Comparison of ENCODE assay signal across 34 cellular contexts in genomic region chr3:18494251-18494650, GRCh38.
"Had no signal": no experiment of that assay in that cellular context is flagged by ENCODE, and none has a peak within 500 bp of the region (broad histone marks: within the 10 kb centered on the region; RNA-seq: fewer than 3 reads in every experiment).

No MANE protein-coding gene starts in this region.

- H3K36me3 ChIP-seq: MG63 had no signal

- H3K4me3 ChIP-seq: MG63 had no signal

- H3K27me3 ChIP-seq: MG63 had no signal

- H3K9me3 ChIP-seq: MG63 had no signal

- DNase-seq: Karpas-422, Kasumi-1, MG63, MM.1S, MV-4-11, NCI-H1048, NCI-H1092, NCI-H1092 treated with DMSO at 0.1 percent for 48 hours, NCI-H1105 treated with DMSO at 0.1 percent for 48 hours, NCI-H1417, NCI-H1417 treated with DMSO at 0.1 percent for 48 hours, NCI-H1436, NCI-H1436 treated with DMSO at 0.1 percent for 48 hours, NCI-H146, NCI-H1694, NCI-H1694 treated with DMSO at 0.1 percent for 48 hours, NCI-H187, NCI-H187 treated with DMSO at 0.1 percent for 48 hours, NCI-H1930, NCI-H2029, NCI-H2029 treated with DMSO at 0.1 percent for 48 hours, NCI-H2081, NCI-H2081 treated with DMSO at 0.1 percent for 48 hours, NCI-H2107, NCI-H2171, NCI-H2171 treated with DMSO at 0.1 percent for 48 hours, NCI-H2227 treated with DMSO at 0.1 percent for 48 hours, NCI-H226, NCI-H345, NCI-H446, NCI-H446 treated with DMSO at 0.1 percent for 48 hours, NCI-H510A, NCI-H510A treated with DMSO at 0.1 percent for 48 hours, NCI-H524 had no signal
